In the genomic region with DNA sequence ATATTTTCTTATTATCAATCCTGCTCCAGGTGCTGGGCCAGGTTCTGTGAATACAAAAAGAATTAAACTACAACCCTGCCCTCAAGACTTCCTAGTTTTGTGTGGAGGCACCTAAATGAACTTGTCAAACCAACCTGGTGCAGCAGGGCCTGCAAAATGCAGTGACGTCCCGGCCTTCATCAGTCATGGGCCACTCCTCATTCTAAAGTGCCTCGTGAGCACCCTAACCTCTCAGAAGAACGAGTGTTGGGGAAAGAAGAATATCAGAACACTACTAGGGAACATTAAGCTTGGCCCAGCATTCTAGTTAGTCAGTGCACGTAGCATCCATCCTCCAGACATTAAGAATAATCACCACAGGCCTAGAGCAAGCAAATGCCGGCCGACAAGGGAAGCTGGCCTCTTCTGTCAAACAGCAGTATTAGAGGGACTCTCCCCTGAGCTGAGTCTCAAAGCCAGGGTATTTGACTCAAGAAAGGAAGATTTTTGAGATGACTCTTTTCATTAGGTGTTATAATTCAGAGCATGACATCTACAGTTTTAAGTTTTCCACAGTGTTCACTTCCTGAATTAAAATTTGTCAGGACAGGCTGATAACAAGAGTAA, we compare ENCODE assay signal across 12 cellular contexts.
A peak's percentile ranks its signal among the peaks of the same experiment; 100 is the strongest.
DNase-seq lines count a peak whose midpoint lies in the region; ATAC-seq and TF ChIP-seq lines count a peak whose summit lies in the region.
"Had no signal": no experiment of that assay in that cellular context is flagged by ENCODE, and none has a peak within 500 bp of the region (broad histone marks: within the 10 kb centered on the region; RNA-seq: fewer than 3 reads in every experiment).

No MANE protein-coding gene starts in this region.

- DNase-seq in Panc1 (ENCODE audit: low read depth, low spot score): no peak
- no peak for DNase-seq in endodermal cell
- no peak for DNase-seq in suprapubic skin (ENCODE audit: low spot score in 2 of 2)
- no peak for DNase-seq in AG20443 (ENCODE audit: low spot score)
- no peak for DNase-seq in amygdala (lab: John Stamatoyannopoulos, UW)
- DNase-seq: activated CD8-positive, alpha-beta memory T cell treated with anti-CD3 and anti-CD28 coated beads, Interleukin-2, amount 10 ng/mL, durations not matched to agents 7 days and 5 days; MG63; NCI-H774; stimulated activated CD4-positive, alpha-beta T cell treated with anti-CD3 and anti-CD28 coated beads, Interleukin-2, amount 100 ng/mL, for 48 hours had no signal

- H3K36me3 Mint-ChIP-seq in endodermal cell (ENCODE audit: low read depth): peaks cover 12% of the 10 kb centered on the region
- H3K36me3 Mint-ChIP-seq: activated CD8-positive, alpha-beta memory T cell treated with anti-CD3 and anti-CD28 coated beads, Interleukin-2, amount 10 ng/mL, durations not matched to agents 7 days and 5 days had no signal

- TF ChIP-seq CTCF in Panc1 (IDR thresholded peaks at IDR 0.05) (no peak), endodermal cell (conservative IDR thresholded peaks at IDR 0.05) (no peak), suprapubic skin (IDR thresholded peaks at IDR 0.05) (no peak)

- no peaks in the 10 kb centered on the region for H3K9me3 Mint-ChIP-seq in endodermal cell

- BruUV-seq in Panc1 (replicated peaks; lab: Mats Ljungman, UMichigan): no TSS peak

- in situ Hi-C loops in Panc1 (cut with HindIII; ENCODE audit: low pct_unique_long_range_greater_than_20kb, low sequenced_read_pairs): no loop called here

- no peaks in the 10 kb centered on the region for H3K27me3 Mint-ChIP-seq in endodermal cell (ENCODE audit: insufficient read depth)
- H3K27me3 Mint-ChIP-seq: activated CD8-positive, alpha-beta memory T cell treated with anti-CD3 and anti-CD28 coated beads, Interleukin-2, amount 10 ng/mL, durations not matched to agents 7 days and 5 days had no signal

- ATAC-seq in Panc1 (no peak), GM18907 (IDR thresholded peaks at IDR 0.05; ENCODE audit: unreplicated experiment) (no peak), GM19463 (IDR thresholded peaks at IDR 0.05; ENCODE audit: unreplicated experiment) (no peak)
- ATAC-seq: activated CD8-positive, alpha-beta memory T cell treated with anti-CD3 and anti-CD28 coated beads, Interleukin-2, amount 10 ng/mL, durations not matched to agents 7 days and 5 days had no signal

- CTCF ChIA-PET in Panc1 (lab: Charles Lee): no interaction called here

- no peak overlapping the region for H3K4me3 Mint-ChIP-seq in endodermal cell
- H3K4me3 Mint-ChIP-seq: activated CD8-positive, alpha-beta memory T cell treated with anti-CD3 and anti-CD28 coated beads, Interleukin-2, amount 10 ng/mL, durations not matched to agents 7 days and 5 days had no signal

- POLR2A ChIA-PET in Panc1 (lab: Charles Lee): no interaction called here

- intact Hi-C loops in Panc1 (cut with micrococcal nuclease; ENCODE audit: unreplicated experiment): no loop called here

- WGBS in endodermal cell (ENCODE audit: insufficient coverage in 1 of 2, insufficient read length in 1 of 2), 2 experiments: 92 to 94% methylated on average over 6 to 7 of the region's 7 CpGs
- 96 to 100% methylated on average over 4 of the region's 7 CpGs for WGBS in mesodermal cell (ENCODE audit: insufficient coverage in 2 of 2), 2 experiments
- 34% methylated on average over 7 of the region's 7 CpGs for WGBS in suprapubic skin

- peak overlapping the region; percentile 20; the same call in 1 of the 2 replicates for H3K27ac ChIP-seq in Panc1 (ENCODE audit: low read length)
- no peak overlapping the region for H3K27ac ChIP-seq in endodermal cell (ENCODE audit: low read depth, low read length)
- peak overlapping the region; percentile 84 for H3K27ac ChIP-seq in mesodermal cell (ENCODE audit: low read depth, low read length, severe bottlenecking)
- peak overlapping the region; percentile 38 for H3K27ac ChIP-seq in suprapubic skin

- H3K4me1 ChIP-seq in Panc1 (ENCODE audit: control insufficient read depth, insufficient read depth, low read length) (peaks cover 14% of the 10 kb centered on the region), endodermal cell (ENCODE audit: control insufficient read depth, insufficient read depth, low read length) (peaks cover 2% of the 10 kb centered on the region), mesodermal cell (ENCODE audit: control insufficient read depth, insufficient read depth, low read length, poor library complexity, severe bottlenecking) (peaks cover 33% of the 10 kb centered on the region), suprapubic skin (peaks cover 34% of the 10 kb centered on the region)

- H3K27ac Mint-ChIP-seq in endodermal cell: peak overlapping the region; percentile 8
- H3K27ac Mint-ChIP-seq: activated CD8-positive, alpha-beta memory T cell treated with anti-CD3 and anti-CD28 coated beads, Interleukin-2, amount 10 ng/mL, durations not matched to agents 7 days and 5 days had no signal

- H3K9ac ChIP-seq in endodermal cell (ENCODE audit: extremely low read depth, low read length, poor library complexity, severe bottlenecking): no peak overlapping the region

- no peak for TF ChIP-seq POLR2A in suprapubic skin (IDR thresholded peaks at IDR 0.05)

- H3K36me3 ChIP-seq in Panc1 (ENCODE audit: control insufficient read depth, insufficient read depth, low read length): no peaks in the 10 kb centered on the region; the same call in 1 of the 2 replicates
- peaks cover 29% of the 10 kb centered on the region for H3K36me3 ChIP-seq in endodermal cell (ENCODE audit: control insufficient read depth, insufficient read depth, low read length)
- H3K36me3 ChIP-seq in mesodermal cell (ENCODE audit: control insufficient read depth, insufficient read depth, low read length): peaks cover 49% of the 10 kb centered on the region
- no peaks in the 10 kb centered on the region for H3K36me3 ChIP-seq in suprapubic skin
- H3K36me3 ChIP-seq: MG63 had no signal

- no peaks in the 10 kb centered on the region for H3K9me3 ChIP-seq in Panc1 (ENCODE audit: control insufficient read depth, insufficient read depth, low read depth, low read length)
- H3K9me3 ChIP-seq in endodermal cell (ENCODE audit: control insufficient read depth, low read length): no peaks in the 10 kb centered on the region
- H3K9me3 ChIP-seq in mesodermal cell (ENCODE audit: control insufficient read depth, low read length): no peaks in the 10 kb centered on the region
- no peaks in the 10 kb centered on the region for H3K9me3 ChIP-seq in suprapubic skin
- H3K9me3 ChIP-seq: MG63 had no signal

- H3K27me3 ChIP-seq in Panc1 (ENCODE audit: control insufficient read depth, insufficient read depth, low read length): no peaks in the 10 kb centered on the region
- H3K27me3 ChIP-seq in endodermal cell (ENCODE audit: control insufficient read depth, insufficient read depth, low read length, poor library complexity, severe bottlenecking): no peaks in the 10 kb centered on the region
- H3K27me3 ChIP-seq in suprapubic skin: no peaks in the 10 kb centered on the region
- H3K27me3 ChIP-seq: MG63 had no signal

- no peak for TF ChIP-seq EP300 in suprapubic skin (IDR thresholded peaks at IDR 0.05)

- H3K4me1 Mint-ChIP-seq in endodermal cell: peaks cover 36% of the 10 kb centered on the region

- no peak overlapping the region for H3K4me3 ChIP-seq in Panc1 (ENCODE audit: low read depth in 2 of 2, low read length in 2 of 2)
- H3K4me3 ChIP-seq in endodermal cell (ENCODE audit: low read length): no peak overlapping the region
- H3K4me3 ChIP-seq in mesodermal cell (ENCODE audit: extremely low read depth, insufficient read depth, low read length, poor library complexity, severe bottlenecking): no peak overlapping the region
- H3K4me3 ChIP-seq in suprapubic skin: no peak overlapping the region
- H3K4me3 ChIP-seq: MG63 had no signal
